8 cellular contexts compared by ENCODE assay signal in genomic region chr12:6556496-6556817, GRCh38. TPM values are rescaled to one million over a fixed set of nuclear protein-coding genes. Genes with fewer than 3 reads are reported as not detected.
DNase-seq lines count a peak whose midpoint lies in the region; ATAC-seq and TF ChIP-seq lines count a peak whose summit lies in the region.
"Not testable (repeated sequence)": the region's sequence is repeated elsewhere in the genome, so short reads cannot be mapped to it uniquely, and the experiment has no call there.

No MANE protein-coding gene starts in this region.

- peak overlapping the region; percentile 75 for H3K9ac ChIP-seq in DND-41 (ENCODE audit: low read depth, low read length)
- H3K9ac ChIP-seq in OCI-LY1 (ENCODE audit: low read length): not testable (repeated sequence)

- H3K36me3 Mint-ChIP-seq in activated CD8-positive, alpha-beta T cell treated with anti-CD3 and anti-CD28 coated beads for 36 hours (ENCODE audit: low read depth): peaks cover 37% of the 10 kb centered on the region
- peaks cover 12% of the 10 kb centered on the region for H3K36me3 Mint-ChIP-seq in mesothelial cell of epicardium

- not testable (repeated sequence) for H3K9me3 ChIP-seq in DND-41 (ENCODE audit: insufficient read depth, low read length, severe bottlenecking); OCI-LY1 (ENCODE audit: low read length); ascending aorta; esophagus muscularis mucosa; sigmoid colon; tibial nerve

- not testable (repeated sequence) for H3K27me3 Mint-ChIP-seq in activated CD8-positive, alpha-beta T cell treated with anti-CD3 and anti-CD28 coated beads for 36 hours; mesothelial cell of epicardium (ENCODE audit: low read depth)

- not testable (repeated sequence) for TF ChIP-seq CTCF in DND-41 (IDR thresholded peaks at IDR 0.05; ENCODE audit: borderline replicate concordance, extremely low read depth, low read length, poor library complexity, severe bottlenecking); OCI-LY1 (IDR thresholded peaks at IDR 0.05; ENCODE audit: low read length); activated CD8-positive, alpha-beta T cell treated with anti-CD3 and anti-CD28 coated beads for 36 hours (IDR thresholded peaks at IDR 0.05); ascending aorta (IDR thresholded peaks at IDR 0.05); esophagus muscularis mucosa (IDR thresholded peaks at IDR 0.05); mesothelial cell of epicardium (IDR thresholded peaks at IDR 0.05; ENCODE audit: unreplicated experiment); sigmoid colon (IDR thresholded peaks at IDR 0.05); tibial nerve (IDR thresholded peaks at IDR 0.05)

- H3K79me2 ChIP-seq in DND-41 (ENCODE audit: insufficient read depth, low read length) (peaks cover 45% of the 10 kb centered on the region), OCI-LY1 (ENCODE audit: insufficient read depth, low read length) (0 out of 2 replicates have a peak, but pooled peaks cover 11% of the 10 kb centered on the region)

- CTCF ChIA-PET in activated CD8-positive, alpha-beta T cell treated with anti-CD3 and anti-CD28 coated beads for 36 hours (lab: Charles Lee): interaction anchor here (0.6 to 4.4 kb wide), 5 partner anchors 14 to 128 kb away, joined by 3 to 19 read pairs (median 6); partner anchors contain the start of gene MRPL51

- peak overlapping the region in 1 of 2 experiments; percentile 87; a peak in 2 of 4 replicates for H3K4me3 ChIP-seq in DND-41 (ENCODE audit: low read depth in 1 of 2, low read length in 2 of 2)
- peak overlapping the region; percentile 89 for H3K4me3 ChIP-seq in OCI-LY1 (ENCODE audit: low read depth, low read length, poor library complexity, severe bottlenecking)
- peak overlapping the region; percentile 70 to 82 for H3K4me3 ChIP-seq in ascending aorta
- peak overlapping the region; percentile 85 to 94 (median 88) for H3K4me3 ChIP-seq in esophagus muscularis mucosa
- peak overlapping the region in 3 of 4 donors; percentile 84 to 98 (median 95) for H3K4me3 ChIP-seq in sigmoid colon
- H3K4me3 ChIP-seq in tibial nerve: peak overlapping the region in 3 of 4 donors; percentile 62 to 98 (median 93)

- not testable (repeated sequence) for H2AFZ ChIP-seq in DND-41 (ENCODE audit: low read depth, low read length); OCI-LY1 (ENCODE audit: low read length)

- not testable (repeated sequence) for H3K27me3 ChIP-seq in DND-41 (ENCODE audit: insufficient read depth, low read length, poor library complexity); OCI-LY1 (ENCODE audit: insufficient read depth, low read length); ascending aorta; esophagus muscularis mucosa; sigmoid colon; tibial nerve

- H4K20me1 ChIP-seq in DND-41 (ENCODE audit: insufficient read depth, low read length): peaks cover 51% of the 10 kb centered on the region
- H4K20me1 ChIP-seq in OCI-LY1 (ENCODE audit: insufficient read depth, low read length): not testable (repeated sequence)

- H3K4me2 ChIP-seq in DND-41 (ENCODE audit: insufficient read depth, low read length) (peak overlapping the region; percentile 97), OCI-LY1 (ENCODE audit: low read length) (peak overlapping the region; percentile 29; the same call in 1 of the 2 replicates)

- H3K27ac Mint-ChIP-seq in activated CD8-positive, alpha-beta T cell treated with anti-CD3 and anti-CD28 coated beads for 36 hours: peak overlapping the region; percentile 75
- H3K27ac Mint-ChIP-seq in mesothelial cell of epicardium: not testable (repeated sequence)

- 81% methylated on average over 7 of the region's 7 CpGs for WGBS in esophagus muscularis mucosa
- WGBS in sigmoid colon, 2 donors: 85 to 89% methylated on average over 7 of the region's 7 CpGs
- 82 to 83% methylated on average over 7 of the region's 7 CpGs for WGBS in tibial nerve, 2 donors

- TF ChIP-seq EP300 in esophagus muscularis mucosa (IDR thresholded peaks at IDR 0.05); sigmoid colon (IDR thresholded peaks at IDR 0.05); tibial nerve (IDR thresholded peaks at IDR 0.05): not testable (repeated sequence)

- H3K4me1 ChIP-seq in DND-41 (ENCODE audit: insufficient read depth, low read length) (peaks cover 45% of the 10 kb centered on the region), OCI-LY1 (ENCODE audit: insufficient read depth, low read length, severe bottlenecking) (peaks cover 40% of the 10 kb centered on the region), ascending aorta (peaks cover 10 to 38% of the 10 kb centered on the region in 2 donors), esophagus muscularis mucosa (peaks cover 38 to 60% (median 54%) of the 10 kb centered on the region in 4 donors), sigmoid colon (peaks cover 0 to 47% (median 42%) of the 10 kb centered on the region in 4 donors), tibial nerve (peaks cover 0 to 57% (median 32%) of the 10 kb centered on the region in 4 donors)

- intact Hi-C loops in activated CD8-positive, alpha-beta T cell treated with anti-CD3 and anti-CD28 coated beads for 36 hours (cut with micrococcal nuclease); esophagus muscularis mucosa (cut with DNase I): not testable (repeated sequence)
- intact Hi-C loops in ascending aorta (cut with DNase I) (loop anchor here (1.0 kb wide), 3 partner anchors 12 to 63 kb away; partner anchors contain the start of genes CHD4, MRPL51 and NOP2), sigmoid colon (cut with DNase I) (loop anchor here (10.0 kb wide), 1 partner anchor 342 kb away; no protein-coding TSS in a partner anchor)

- H3K9me3 Mint-ChIP-seq in activated CD8-positive, alpha-beta T cell treated with anti-CD3 and anti-CD28 coated beads for 36 hours; mesothelial cell of epicardium: not testable (repeated sequence)

- H3K4me3 Mint-ChIP-seq in activated CD8-positive, alpha-beta T cell treated with anti-CD3 and anti-CD28 coated beads for 36 hours: peak overlapping the region; percentile 89
- H3K4me3 Mint-ChIP-seq in mesothelial cell of epicardium: peak overlapping the region; percentile 72

- ATAC-seq in DND-41 (ENCODE audit: insufficient read depth, low read depth); activated CD8-positive, alpha-beta T cell treated with anti-CD3 and anti-CD28 coated beads for 36 hours: not testable (repeated sequence)

- POLR2A ChIA-PET in activated CD8-positive, alpha-beta T cell treated with anti-CD3 and anti-CD28 coated beads for 36 hours (lab: Charles Lee): interaction anchor here (0.6 to 18.1 kb wide), 9 partner anchors 11 to 133 kb away, joined by 3 to 264 read pairs (median 3); partner anchors contain the start of genes GAPDH, NOP2 and ZNF384

- not testable (repeated sequence) for H3F3A ChIP-seq in OCI-LY1 (ENCODE audit: insufficient read depth, low read length)

- not testable (repeated sequence) for H3K27ac ChIP-seq in DND-41 (ENCODE audit: low read length); OCI-LY1 (ENCODE audit: low read depth, low read length, poor library complexity, severe bottlenecking)
- H3K27ac ChIP-seq in ascending aorta (peak overlapping the region; percentile 98 to 99), esophagus muscularis mucosa (replicated peaks in 1 of 4) (peak overlapping the region; percentile 93 to 96 (median 94)), sigmoid colon (peak overlapping the region; percentile 88 to 95 (median 94)), tibial nerve (peak overlapping the region in 3 of 4 donors; percentile 42 to 91 (median 83))

- not testable (repeated sequence) for TF ChIP-seq POLR2A in esophagus muscularis mucosa (IDR thresholded peaks at IDR 0.05; ENCODE audit: low read depth); sigmoid colon (IDR thresholded peaks at IDR 0.05); tibial nerve (IDR thresholded peaks at IDR 0.05)

- H3K36me3 ChIP-seq in DND-41 (ENCODE audit: insufficient read depth, low read length) (peaks cover 68% of the 10 kb centered on the region), OCI-LY1 (ENCODE audit: insufficient read depth, low read length) (peaks cover 49% of the 10 kb centered on the region), ascending aorta (peaks cover 24 to 26% of the 10 kb centered on the region in 2 donors), esophagus muscularis mucosa (peaks cover 21 to 43% (median 37%) of the 10 kb centered on the region in 4 donors), sigmoid colon (peaks cover 22 to 40% (median 24%) of the 10 kb centered on the region in 4 donors), tibial nerve (peaks cover 0 to 40% (median 19%) of the 10 kb centered on the region in 3 donors)

- H3K4me1 Mint-ChIP-seq in activated CD8-positive, alpha-beta T cell treated with anti-CD3 and anti-CD28 coated beads for 36 hours (ENCODE audit: low read depth): peaks cover 53% of the 10 kb centered on the region
- H3K4me1 Mint-ChIP-seq in mesothelial cell of epicardium: peaks cover 35% of the 10 kb centered on the region

- H3K9me2 ChIP-seq in OCI-LY1 (ENCODE audit: low read depth, low read length): not testable (repeated sequence)

- DNase-seq in DND-41; activated CD8-positive, alpha-beta T cell treated with anti-CD3 and anti-CD28 coated beads for 36 hours; ascending aorta (ENCODE audit: low spot score in 2 of 2); esophagus muscularis mucosa (ENCODE audit: extremely low spot score); mesothelial cell of epicardium (ENCODE audit: low spot score in 2 of 2, unreplicated experiment in 2 of 2); sigmoid colon; tibial nerve (ENCODE audit: low spot score in 2 of 2): not testable (repeated sequence)

RNA-seq across cellular contexts. Expression of gene IFFO1, which starts 0.6 kb away (rescaled TPM):
- 1 to 10 TPM; 7.8 to 8.5 TPM for total RNA-seq in activated CD8-positive, alpha-beta T cell treated with anti-CD3 and anti-CD28 coated beads for 36 hours
- total RNA-seq in ascending aorta: 35.0 TPM
- 10 to 100 TPM; 12.1 to 26.2 (median 20.8) TPM for total RNA-seq in esophagus muscularis mucosa
- 14.8 to 16.1 TPM (median 14.8 TPM) in 3 replicates for total RNA-seq in mesothelial cell of epicardium
- 10 to 100 TPM; 15.3 to 34.3 (median 22.7) TPM for total RNA-seq in sigmoid colon
- polyA plus RNA-seq in sigmoid colon: 10 to 100 TPM in 1 of 3 donors, 1 to 10 TPM in 2; 1.8 to 14.0 (median 4.2) TPM
- 10 to 100 TPM; 44.6 to 58.6 (median 55.3) TPM for total RNA-seq in tibial nerve

RNA-seq across cellular contexts. Expression of gene NOP2, which starts 11.6 kb away (rescaled TPM):
- total RNA-seq in activated CD8-positive, alpha-beta T cell treated with anti-CD3 and anti-CD28 coated beads for 36 hours: 10 to 100 TPM; 87.9 to 89.4 TPM
- total RNA-seq in ascending aorta (77.4 TPM), esophagus muscularis mucosa (10 to 100 TPM; 17.9 to 32.3 (median 19.5) TPM), mesothelial cell of epicardium (51.8 to 58.6 TPM (median 56.6 TPM) in 3 replicates), sigmoid colon (10 to 100 TPM in 3 of 4 donors, 1 to 10 TPM in 1; 6.1 to 30.1 (median 23.2) TPM), tibial nerve (10 to 100 TPM; 16.1 to 30.9 (median 24.3) TPM)
- 10 to 100 TPM in 1 of 3 donors, 1 to 10 TPM in 2; 6.2 to 39.2 (median 7.8) TPM for polyA plus RNA-seq in sigmoid colon

RNA-seq across cellular contexts. Expression of gene GAPDH, which starts 22.1 kb away (rescaled TPM):
- total RNA-seq in activated CD8-positive, alpha-beta T cell treated with anti-CD3 and anti-CD28 coated beads for 36 hours: 1,000 to 10,000 TPM; 9,109 to 9,234 TPM
- total RNA-seq in ascending aorta (3,445 TPM), esophagus muscularis mucosa (1,000 to 10,000 TPM; 2,279 to 3,578 (median 2,742) TPM), mesothelial cell of epicardium (2,078 to 2,104 TPM (median 2,089 TPM) in 3 replicates), sigmoid colon (1,000 to 10,000 TPM; 1,653 to 2,501 (median 2,098) TPM), tibial nerve (1,000 to 10,000 TPM; 1,360 to 2,316 (median 1,728) TPM)
- polyA plus RNA-seq in sigmoid colon: 1,000 to 10,000 TPM; 2,564 to 3,219 (median 3,101) TPM

RNA-seq across cellular contexts. Expression of gene CHD4, which starts 50.7 kb away (rescaled TPM):
- 100 to 1,000 TPM; 273 to 277 TPM for total RNA-seq in activated CD8-positive, alpha-beta T cell treated with anti-CD3 and anti-CD28 coated beads for 36 hours
- 185 TPM for total RNA-seq in ascending aorta
- 100 to 1,000 TPM; 189 to 226 (median 218) TPM for total RNA-seq in esophagus muscularis mucosa
- 332 to 358 TPM (median 332 TPM) in 3 replicates for total RNA-seq in mesothelial cell of epicardium
- total RNA-seq in sigmoid colon: 100 to 1,000 TPM; 204 to 254 (median 217) TPM
- 100 to 1,000 TPM in 1 of 3 donors, 10 to 100 TPM in 2; 49.2 to 113 (median 53.6) TPM for polyA plus RNA-seq in sigmoid colon
- total RNA-seq in tibial nerve: 100 to 1,000 TPM; 192 to 256 (median 242) TPM
